In genomic region chr4:26238782-26239647, GRCh38 we compare ENCODE assay signal across 9 cellular contexts.
DNase-seq lines count a peak whose midpoint lies in the region; TF ChIP-seq lines count a peak whose summit lies in the region.
"Had no signal": no experiment of that assay in that cellular context is flagged by ENCODE, and none has a peak within 500 bp of the region (broad histone marks: within the 10 kb centered on the region; RNA-seq: fewer than 3 reads in every experiment).

No MANE protein-coding gene starts in this region.

- peaks cover 4% of the 10 kb centered on the region for H3K9me3 ChIP-seq in adipocyte (ENCODE audit: control insufficient read depth, low read length)
- no peaks in the 10 kb centered on the region for H3K9me3 ChIP-seq in tibial nerve
- H3K9me3 ChIP-seq: A549 had no signal

- H3K9me3 Mint-ChIP-seq in activated CD4-positive, alpha-beta T cell treated with anti-CD3 and anti-CD28 coated beads, Interleukin-2, amount 10 ng/mL, durations not matched to agents 24 days and 14 days = peaks cover 3% of the 10 kb centered on the region
- H3K9me3 Mint-ChIP-seq in activated CD4-positive, alpha-beta T cell treated with anti-CD3 and anti-CD28 coated beads, Interleukin-2, amount 10 ng/mL, durations not matched to agents 7 days and 5 days = peaks cover 6% of the 10 kb centered on the region

- DNase-seq in activated CD4-positive, alpha-beta T cell treated with anti-CD3 and anti-CD28 coated beads, Interleukin-2, amount 10 ng/mL, durations not matched to agents 24 days and 14 days = no peak
- DNase-seq in activated CD4-positive, alpha-beta T cell treated with anti-CD3 and anti-CD28 coated beads, Interleukin-2, amount 10 ng/mL, durations not matched to agents 7 days and 5 days = no peak
- DNase-seq in adipocyte (ENCODE audit: low read depth) (peak; percentile 79), iPS-NIHi11 (ENCODE audit: low spot score) (peak; percentile 26), tibial nerve (ENCODE audit: low spot score in 2 of 2) (peak in 1 of 2 donors; percentile 43), GM20000 (ENCODE audit: low spot score) (no peak)
- no peak for DNase-seq in activated effector memory CD4-positive, alpha-beta T cell treated with anti-CD3 and anti-CD28 coated beads, Interleukin-2, amount 50 U/mL, for 16 hours
- no peak for DNase-seq in activated T-cell treated with anti-CD3 and anti-CD28 coated beads, Interleukin-2, amount 50 U/mL, for 48 hours

- peaks cover 48% of the 10 kb centered on the region for H3K4me1 ChIP-seq in adipocyte (ENCODE audit: control insufficient read depth, insufficient read depth, low read length)
- H3K4me1 ChIP-seq in tibial nerve = peaks cover 0 to 29% (median 9%) of the 10 kb centered on the region in 4 donors
- H3K4me1 ChIP-seq: A549 had no signal

- TF ChIP-seq CTCF in tibial nerve (IDR thresholded peaks at IDR 0.05) (no peak), GM20000 (IDR thresholded peaks at IDR 0.05; ENCODE audit: extremely low read depth, missing control alignments) (no peak)

- WGBS in tibial nerve, 2 donors = 24 to 33% methylated on average over 12 of the region's 12 CpGs

- H3K9ac ChIP-seq in adipocyte (ENCODE audit: low read length) = peak overlapping the region; percentile 52

- CTCF ChIA-PET in activated CD4-positive, alpha-beta T cell treated with anti-CD3 and anti-CD28 coated beads, Interleukin-2, amount 10 ng/mL, durations not matched to agents 7 days and 5 days (lab: Charles Lee) = interaction anchor here (1.0 to 1.1 kb wide), 2 partner anchors 23 to 37 kb away, joined by 3 read pairs; no protein-coding TSS in a partner anchor

- POLR2A ChIA-PET in activated CD4-positive, alpha-beta T cell treated with anti-CD3 and anti-CD28 coated beads, Interleukin-2, amount 10 ng/mL, durations not matched to agents 7 days and 5 days (lab: Charles Lee) = no interaction called here

- no peaks in the 10 kb centered on the region for H3K27me3 Mint-ChIP-seq in activated CD4-positive, alpha-beta T cell treated with anti-CD3 and anti-CD28 coated beads, Interleukin-2, amount 10 ng/mL, durations not matched to agents 24 days and 14 days
- H3K27me3 Mint-ChIP-seq in activated CD4-positive, alpha-beta T cell treated with anti-CD3 and anti-CD28 coated beads, Interleukin-2, amount 10 ng/mL, durations not matched to agents 7 days and 5 days = no peaks in the 10 kb centered on the region

- peak overlapping the region; percentile 83 for H3K27ac Mint-ChIP-seq in activated CD4-positive, alpha-beta T cell treated with anti-CD3 and anti-CD28 coated beads, Interleukin-2, amount 10 ng/mL, durations not matched to agents 24 days and 14 days
- no peak overlapping the region for H3K27ac Mint-ChIP-seq in activated CD4-positive, alpha-beta T cell treated with anti-CD3 and anti-CD28 coated beads, Interleukin-2, amount 10 ng/mL, durations not matched to agents 7 days and 5 days

- H3K4me1 Mint-ChIP-seq in activated CD4-positive, alpha-beta T cell treated with anti-CD3 and anti-CD28 coated beads, Interleukin-2, amount 10 ng/mL, durations not matched to agents 24 days and 14 days = peaks cover 9% of the 10 kb centered on the region
- peaks cover 4% of the 10 kb centered on the region for H3K4me1 Mint-ChIP-seq in activated CD4-positive, alpha-beta T cell treated with anti-CD3 and anti-CD28 coated beads, Interleukin-2, amount 10 ng/mL, durations not matched to agents 7 days and 5 days

- peak overlapping the region in 3 of 4 donors; percentile 57 to 82 (median 79) for H3K27ac ChIP-seq in tibial nerve
- H3K27ac ChIP-seq: A549 had no signal

- H3K27me3 ChIP-seq in adipocyte (replicated peaks; ENCODE audit: control insufficient read depth, insufficient read depth, low read length) (no peaks in the 10 kb centered on the region), tibial nerve (no peaks in the 10 kb centered on the region)

- H3K4me3 Mint-ChIP-seq in activated CD4-positive, alpha-beta T cell treated with anti-CD3 and anti-CD28 coated beads, Interleukin-2, amount 10 ng/mL, durations not matched to agents 24 days and 14 days = no peak overlapping the region
- H3K4me3 Mint-ChIP-seq in activated CD4-positive, alpha-beta T cell treated with anti-CD3 and anti-CD28 coated beads, Interleukin-2, amount 10 ng/mL, durations not matched to agents 7 days and 5 days = no peak overlapping the region

- peak overlapping the region; percentile 37 for H3K4me3 ChIP-seq in adipocyte (ENCODE audit: low read length)
- peak overlapping the region in 1 of 4 donors; percentile 13 for H3K4me3 ChIP-seq in tibial nerve
- H3K4me3 ChIP-seq: A549 had no signal

- intact Hi-C loops in activated CD4-positive, alpha-beta T cell treated with anti-CD3 and anti-CD28 coated beads, Interleukin-2, amount 10 ng/mL, durations not matched to agents 24 days and 14 days (cut with micrococcal nuclease) = loop anchor here (5.0 kb wide), 1 partner anchor 42 kb away; no protein-coding TSS in a partner anchor

- TF ChIP-seq POLR2A in tibial nerve (IDR thresholded peaks at IDR 0.05) = no peak

- TF ChIP-seq EP300 in tibial nerve (IDR thresholded peaks at IDR 0.05) = peak in 1 of 2 donors; percentile 53

- no peaks in the 10 kb centered on the region for H3K36me3 Mint-ChIP-seq in activated CD4-positive, alpha-beta T cell treated with anti-CD3 and anti-CD28 coated beads, Interleukin-2, amount 10 ng/mL, durations not matched to agents 24 days and 14 days (ENCODE audit: low read depth)
- peaks cover 3% of the 10 kb centered on the region for H3K36me3 Mint-ChIP-seq in activated CD4-positive, alpha-beta T cell treated with anti-CD3 and anti-CD28 coated beads, Interleukin-2, amount 10 ng/mL, durations not matched to agents 7 days and 5 days (ENCODE audit: low read depth)

- H3K36me3 ChIP-seq in adipocyte (ENCODE audit: control insufficient read depth, insufficient read depth, low read length, severe bottlenecking) (no peaks in the 10 kb centered on the region), tibial nerve (no peaks in the 10 kb centered on the region)

Comparison
In these comparisons a context has a peak if more than half of its experiments do, and no peak if none do; other contexts are left out.
1. DNase-seq: peak in adipocyte (single experiment) and iPS-NIHi11 (single experiment); none in activated CD4-positive, alpha-beta T cell treated with anti-CD3 and anti-CD28 coated beads, Interleukin-2, amount 10 ng/mL, durations not matched to agents 24 days and 14 days (single experiment), activated CD4-positive, alpha-beta T cell treated with anti-CD3 and anti-CD28 coated beads, Interleukin-2, amount 10 ng/mL, durations not matched to agents 7 days and 5 days (single experiment), activated effector memory CD4-positive, alpha-beta T cell treated with anti-CD3 and anti-CD28 coated beads, Interleukin-2, amount 50 U/mL, for 16 hours (single experiment), GM20000 (single experiment) and activated T-cell treated with anti-CD3 and anti-CD28 coated beads, Interleukin-2, amount 50 U/mL, for 48 hours (0 of 2).